ENCODE assay signal across 9 cellular contexts in genomic region chr10:124672181-124672638, GRCh38.
A peak's percentile ranks its signal among the peaks of the same experiment; 100 is the strongest.
DNase-seq lines count a peak whose midpoint lies in the region; ATAC-seq and TF ChIP-seq lines count a peak whose summit lies in the region.
"Had no signal": no experiment of that assay in that cellular context is flagged by ENCODE, and none has a peak within 500 bp of the region (broad histone marks: within the 10 kb centered on the region; RNA-seq: fewer than 3 reads in every experiment).

No MANE protein-coding gene starts in this region.

- H3K9me3 ChIP-seq in mammary epithelial cell (replicated peaks; ENCODE audit: insufficient read depth, low read length) (no peaks in the 10 kb centered on the region), ectodermal cell (ENCODE audit: control insufficient read depth, low read length) (no peaks in the 10 kb centered on the region), transverse colon (no peaks in the 10 kb centered on the region)

- CTCF ChIA-PET in MCF 10A (lab: Yijun Ruan, JAX) (interaction anchor here (0.5 to 1.1 kb wide), 3 partner anchors 12 to 142 kb away, joined by 3 to 5 read pairs (median 3); no protein-coding TSS in a partner anchor), mammary epithelial cell (lab: Charles Lee; ENCODE audit: low non-redundant PET) (interaction anchor here (0.6 kb wide), 1 partner anchor 61 kb away, joined by 3 read pairs; no protein-coding TSS in a partner anchor)

- in situ Hi-C loops in mammary epithelial cell (cut with MboI; ENCODE audit: low sequenced_read_pairs in 2 of 2) (no loop called here), transverse colon (cut with MboI; ENCODE audit: low pct_ligation_motif_present in 1 of 4, low pct_unique_long_range_greater_than_20kb in 1 of 4, low sequenced_read_pairs in 3 of 4) (no loop called here)

- no peak overlapping the region for H3K4me3 Mint-ChIP-seq in MCF 10A (ENCODE audit: unreplicated experiment)
- H3K4me3 Mint-ChIP-seq in naive thymus-derived CD8-positive, alpha-beta T cell, result peak overlapping the region in 9 of 10 donors; percentile 7 to 80 (median 72)

- POLR2A ChIA-PET in MCF 10A (lab: Yijun Ruan, JAX), result no interaction called here
- POLR2A ChIA-PET in naive thymus-derived CD8-positive, alpha-beta T cell (lab: Charles Lee), result interaction anchor here (1.0 to 7.9 kb wide), 11 partner anchors 8 to 69 kb away, joined by 3 to 48 read pairs (median 5); no protein-coding TSS in a partner anchor

- H3K27me3 ChIP-seq in mammary epithelial cell (ENCODE audit: insufficient read depth, low read length), result no peaks in the 10 kb centered on the region
- no peaks in the 10 kb centered on the region for H3K27me3 ChIP-seq in ectodermal cell (ENCODE audit: control insufficient read depth, insufficient read depth, low read length, poor library complexity, severe bottlenecking)
- H3K27me3 ChIP-seq in transverse colon, result no peaks in the 10 kb centered on the region

- no peak overlapping the region for H3K4me2 ChIP-seq in mammary epithelial cell (ENCODE audit: insufficient read depth, low read depth, low read length)

- H3K4me3 ChIP-seq in mammary epithelial cell (replicated peaks in 1 of 3; ENCODE audit: insufficient read depth in 1 of 3, low read depth in 2 of 3, low read length in 3 of 3) (no peak overlapping the region), ectodermal cell (ENCODE audit: insufficient read depth, low read depth, low read length) (no peak overlapping the region), transverse colon (no peak overlapping the region)

- peaks cover 74% of the 10 kb centered on the region for H3K79me2 ChIP-seq in mammary epithelial cell (ENCODE audit: insufficient read depth, low read length)

- no peaks in the 10 kb centered on the region for H3K27me3 Mint-ChIP-seq in MCF 10A (ENCODE audit: insufficient read depth, unreplicated experiment)
- H3K27me3 Mint-ChIP-seq in naive thymus-derived CD8-positive, alpha-beta T cell, result no peaks in the 10 kb centered on the region

- WGBS in mammary epithelial cell (ENCODE audit: low coverage, missing lambda C conversion rate), result 59% methylated on average over 11 of the region's 16 CpGs
- 76 to 80% methylated on average over 16 of the region's 16 CpGs for WGBS in ectodermal cell, 2 experiments
- WGBS in transverse colon (ENCODE audit: low coverage in 1 of 2), 2 donors, result 84% methylated on average over 16 of the region's 16 CpGs; no CpG with 5 or more reads in 1 of the 2 donors

- no peak for TF ChIP-seq EP300 in transverse colon (IDR thresholded peaks at IDR 0.05; ENCODE audit: low read depth)

- no peak for TF ChIP-seq CTCF in MCF 10A (IDR thresholded peaks at IDR 0.05; ENCODE audit: unreplicated experiment)
- no peak for TF ChIP-seq CTCF in mammary epithelial cell (conservative IDR thresholded peaks at IDR 0.05 in 1 of 2, IDR thresholded peaks at IDR 0.05 in 1 of 2; ENCODE audit: extremely low read depth in 1 of 2, insufficient read depth in 1 of 2, low read depth in 1 of 2, low read length in 2 of 2)
- TF ChIP-seq CTCF in transverse colon (IDR thresholded peaks at IDR 0.05), result no peak

- no peak for TF ChIP-seq POLR2A in transverse colon (IDR thresholded peaks at IDR 0.05)

- H3K36me3 ChIP-seq in mammary epithelial cell (ENCODE audit: insufficient read depth, low read length) (no peaks in the 10 kb centered on the region), ectodermal cell (ENCODE audit: control insufficient read depth, insufficient read depth, low read length) (no peaks in the 10 kb centered on the region), transverse colon (no peaks in the 10 kb centered on the region)

- H3K27ac ChIP-seq in mammary epithelial cell (ENCODE audit: insufficient read depth, low read depth, low read length) (no peak overlapping the region), ectodermal cell (ENCODE audit: insufficient read depth, low read depth, low read length, poor library complexity, severe bottlenecking) (peak overlapping the region; percentile 70), transverse colon (peak overlapping the region; percentile 29 to 43 (median 35))
- H3K27ac ChIP-seq: epithelial cell of prostate had no signal

- H3K4me1 Mint-ChIP-seq in MCF 10A (ENCODE audit: insufficient read depth, unreplicated experiment), result peaks cover 5% of the 10 kb centered on the region
- H3K4me1 Mint-ChIP-seq in naive thymus-derived CD8-positive, alpha-beta T cell, result peaks cover 48 to 95% (median 81%) of the 10 kb centered on the region in 4 donors

- no peak overlapping the region for H2AFZ ChIP-seq in mammary epithelial cell (ENCODE audit: low read depth, low read length)

- peak in 1 of 2 donors; percentile 10 for ATAC-seq in naive thymus-derived CD8-positive, alpha-beta T cell
- no peak for ATAC-seq in HG02970 (IDR thresholded peaks at IDR 0.05; ENCODE audit: low FRiP score, unreplicated experiment)

- peak overlapping the region; percentile 25 for H3K27ac Mint-ChIP-seq in MCF 10A (ENCODE audit: low read depth, unreplicated experiment)
- peak overlapping the region in 7 of 10 donors; percentile 35 to 88 (median 62) for H3K27ac Mint-ChIP-seq in naive thymus-derived CD8-positive, alpha-beta T cell

- peaks cover 7% of the 10 kb centered on the region for H3K36me3 Mint-ChIP-seq in MCF 10A (ENCODE audit: insufficient read depth, unreplicated experiment)
- H3K36me3 Mint-ChIP-seq in naive thymus-derived CD8-positive, alpha-beta T cell, result no peaks in the 10 kb centered on the region

- no peaks in the 10 kb centered on the region for H3K9me3 Mint-ChIP-seq in MCF 10A (ENCODE audit: unreplicated experiment)
- no peaks in the 10 kb centered on the region for H3K9me3 Mint-ChIP-seq in naive thymus-derived CD8-positive, alpha-beta T cell

- H3K4me1 ChIP-seq in mammary epithelial cell (ENCODE audit: insufficient read depth, low read length) (peaks cover 17% of the 10 kb centered on the region), ectodermal cell (ENCODE audit: control insufficient read depth, insufficient read depth, low read length) (peaks cover 60% of the 10 kb centered on the region), transverse colon (peaks cover under 1 to 67% (median 22%) of the 10 kb centered on the region in 4 donors)

- intact Hi-C loops in MCF 10A (cut with micrococcal nuclease) (no loop called here), mammary epithelial cell (cut with micrococcal nuclease) (loop anchor here (5.0 kb wide), 2 partner anchors 40 to 140 kb away; no protein-coding TSS in a partner anchor), transverse colon (cut with DNase I; ENCODE audit: low total_unique reads) (no loop called here)

- BruUV-seq in MCF 10A (replicated peaks; lab: Mats Ljungman, UMichigan) (no TSS peak), mammary epithelial cell (replicated peaks; lab: Mats Ljungman, UMichigan) (no TSS peak)

- no peaks in the 10 kb centered on the region for H4K20me1 ChIP-seq in mammary epithelial cell (ENCODE audit: insufficient read depth, low read length)

- no peak overlapping the region for H3K9ac ChIP-seq in mammary epithelial cell (ENCODE audit: insufficient read depth, low read length)

- no peak for DNase-seq in MCF 10A (ENCODE audit: unreplicated experiment)
- no peak for DNase-seq in mammary epithelial cell
- DNase-seq in naive thymus-derived CD8-positive, alpha-beta T cell, result no peak
- no peak for DNase-seq in transverse colon
- no peak for DNase-seq in T-helper 1 cell
- no peak for DNase-seq in cerebellar cortex (ENCODE audit: low spot score)

- dilution Hi-C loops in mammary epithelial cell (cut with HindIII; ENCODE audit: low sequenced_read_pairs), result loop anchor here (5.0 kb wide), 1 partner anchor 85 kb away; no protein-coding TSS in a partner anchor
